Comparison of ENCODE assay signal across 10 cellular contexts in genomic region chr19:21115430-21115829, GRCh38.
"Had no signal": no experiment of that assay in that cellular context is flagged by ENCODE, and none has a peak within 500 bp of the region (broad histone marks: within the 10 kb centered on the region; RNA-seq: fewer than 3 reads in every experiment).

No MANE protein-coding gene starts in this region.

- H3K4me3 ChIP-seq: GM23248, GM23338, HAP-1 had no signal

- H3K4me2 ChIP-seq: GM23338 had no signal

- H3K9ac ChIP-seq: GM23248 had no signal

- DNase-seq: GM23248, GOT3, H7, H9, HCEC 1CT, HFFc6 had no signal

- H2AFZ ChIP-seq: GM23248, GM23338 had no signal

- H3K36me3 ChIP-seq: HAP-1 had no signal

- H3K9me3 ChIP-seq: HAP-1 had no signal

- H3K27ac ChIP-seq: GM23248 had no signal

- FAIRE-seq: H1 had no signal

- H3K4me1 ChIP-seq: HAP-1 had no signal

- ATAC-seq: GM23338, HCT116 had no signal
